In genomic region chr16:3012246-3012645, GRCh38 we compare ENCODE assay signal across 16 cellular contexts.
DNase-seq lines count a peak whose midpoint lies in the region; ATAC-seq lines count a peak whose summit lies in the region.
"Had no signal": no experiment of that assay in that cellular context is flagged by ENCODE, and none has a peak within 500 bp of the region (broad histone marks: within the 10 kb centered on the region; RNA-seq: fewer than 3 reads in every experiment).

No MANE protein-coding gene starts in this region.

- DNase-seq in COR-L47 (lab: John Stamatoyannopoulos, UW) = peak; percentile 85
- DNase-seq in NCI-H1092 (lab: John Stamatoyannopoulos, UW) = peak; percentile 70
- DNase-seq in NCI-H526 (lab: John Stamatoyannopoulos, UW) = peak; percentile 33 to 73
- DNase-seq in activated CD8-positive, alpha-beta memory T cell treated with anti-CD3 and anti-CD28 coated beads, Interleukin-2, amount 50 U/mL, for 48 hours = no peak
- DNase-seq in HCEC 1CT = no peak
- DNase-seq: activated naive CD4-positive, alpha-beta T cell treated with anti-CD3 and anti-CD28 coated beads, Interleukin-2, amount 10 ng/mL, durations not matched to agents 7 days and 5 days; erythroblast; hypothalamus; midbrain; NCI-H1694 treated with DMSO at 0.1 percent for 48 hours; stimulated activated CD4-positive, alpha-beta T cell treated with anti-CD3 and anti-CD28 coated beads, Interleukin-4, amount 100 ng/mL, for 24 hours; stimulated activated naive B cell treated with anti-CD40 and anti-IgM and Interleukin-4, amounts not matched to agents 10 μg/mL and 1 μg/mL and 100 μg/mL, for 72 hours; T1000 had no signal

- ATAC-seq in GM18870 (IDR thresholded peaks at IDR 0.05; ENCODE audit: unreplicated experiment) (no peak), HG03175 (IDR thresholded peaks at IDR 0.05; ENCODE audit: unreplicated experiment) (no peak)

- no peaks in the 10 kb centered on the region for H3K9me3 ChIP-seq in iPS-18c (ENCODE audit: control insufficient read depth, insufficient read depth, low read length)

- H3K4me3 ChIP-seq in iPS-18c (ENCODE audit: insufficient read depth, low read depth, low read length) = peak overlapping the region; percentile 44

Comparison
In these comparisons a context has a peak if more than half of its experiments do, and no peak if none do; other contexts are left out.
1. DNase-seq: peak in COR-L47 (single experiment), NCI-H1092 (single experiment) and NCI-H526 (2 of 2); none in activated CD8-positive, alpha-beta memory T cell treated with anti-CD3 and anti-CD28 coated beads, Interleukin-2, amount 50 U/mL, for 48 hours (single experiment) and HCEC 1CT (single experiment).